8 cellular contexts compared by ENCODE assay signal in genomic region chr19:16371540-16371986, GRCh38. TPM values are rescaled to one million over a fixed set of nuclear protein-coding genes. Genes with fewer than 3 reads are reported as not detected.
DNase-seq lines count a peak whose midpoint lies in the region; ATAC-seq and TF ChIP-seq lines count a peak whose summit lies in the region.

No MANE protein-coding gene starts in this region.

- peak overlapping the region; percentile 95 for H3K27ac ChIP-seq in CD8-positive, alpha-beta T cell (ENCODE audit: low read depth, low read length)
- H3K27ac ChIP-seq in mucosa of rectum (ENCODE audit: low read depth in 2 of 2, low read length in 2 of 2): peak overlapping the region; percentile 71 to 79
- peak overlapping the region; percentile 63 for H3K27ac ChIP-seq in upper lobe of right lung

- H3K36me3 Mint-ChIP-seq in CD8-positive, alpha-beta T cell: peaks cover 17% of the 10 kb centered on the region
- peaks cover 16% of the 10 kb centered on the region for H3K36me3 Mint-ChIP-seq in progenitor cell of endocrine pancreas (ENCODE audit: insufficient read depth)

- TF ChIP-seq POLR2A in NB4 (IDR thresholded peaks at IDR 0.05; ENCODE audit: extremely low read depth, insufficient read length): no peak

- no peak overlapping the region for H3K27ac Mint-ChIP-seq in CD8-positive, alpha-beta T cell
- H3K27ac Mint-ChIP-seq in progenitor cell of endocrine pancreas: no peak overlapping the region

- no peaks in the 10 kb centered on the region for H3K36me3 ChIP-seq in CD8-positive, alpha-beta T cell (ENCODE audit: insufficient read depth, low read length)
- H3K36me3 ChIP-seq in mucosa of rectum (ENCODE audit: control insufficient read depth in 2 of 2, insufficient read depth in 2 of 2, low read length in 2 of 2): peaks cover 14 to 24% of the 10 kb centered on the region in 2 donors
- peaks cover 22% of the 10 kb centered on the region for H3K36me3 ChIP-seq in upper lobe of right lung
- peaks cover 42% of the 10 kb centered on the region for H3K36me3 ChIP-seq in MG63

- H3K27me3 ChIP-seq in CD8-positive, alpha-beta T cell (ENCODE audit: insufficient read depth, low read length): no peaks in the 10 kb centered on the region
- H3K27me3 ChIP-seq in mucosa of rectum (ENCODE audit: control insufficient read depth in 2 of 2, insufficient read depth in 2 of 2, low read length in 2 of 2): peaks cover 0 to 5% of the 10 kb centered on the region in 2 donors
- no peaks in the 10 kb centered on the region for H3K27me3 ChIP-seq in upper lobe of right lung
- no peaks in the 10 kb centered on the region for H3K27me3 ChIP-seq in MG63

- H3K9me3 Mint-ChIP-seq in CD8-positive, alpha-beta T cell: no peaks in the 10 kb centered on the region
- no peaks in the 10 kb centered on the region for H3K9me3 Mint-ChIP-seq in progenitor cell of endocrine pancreas (ENCODE audit: low read depth)

- H3K4me1 Mint-ChIP-seq in CD8-positive, alpha-beta T cell (ENCODE audit: low read depth): peaks cover 68% of the 10 kb centered on the region
- H3K4me1 Mint-ChIP-seq in progenitor cell of endocrine pancreas (ENCODE audit: low read depth): peaks cover 20% of the 10 kb centered on the region

- peak; percentile 87 to 96 (median 90) for DNase-seq in CD8-positive, alpha-beta T cell
- DNase-seq in NB4 (ENCODE audit: low read depth) (peak; percentile 78), activated T-helper 1 cell treated with Interleukin-2 at 50 U/mL for 16 hours (ENCODE audit: low read depth) (peak; percentile 90), upper lobe of right lung (peak; percentile 84), MG63 (no peak), progenitor cell of endocrine pancreas (ENCODE audit: low spot score, unreplicated experiment) (no peak)

- ATAC-seq in CD8-positive, alpha-beta T cell: peak; percentile 41
- peak; percentile 61 for ATAC-seq in GM21528 (IDR thresholded peaks at IDR 0.05; ENCODE audit: low FRiP score, unreplicated experiment)
- peak; percentile 83 for ATAC-seq in upper lobe of right lung

- peak overlapping the region; percentile 44 for H3K4me3 ChIP-seq in CD8-positive, alpha-beta T cell (ENCODE audit: low read depth, low read length)
- H3K4me3 ChIP-seq in NB4 (ENCODE audit: low read depth, low read length): no peak overlapping the region
- peak overlapping the region in 1 of 2 donors; percentile 42 for H3K4me3 ChIP-seq in mucosa of rectum (ENCODE audit: low read length in 2 of 2)
- H3K4me3 ChIP-seq in upper lobe of right lung: no peak overlapping the region
- no peak overlapping the region for H3K4me3 ChIP-seq in MG63

- no peak overlapping the region for H3K4me3 Mint-ChIP-seq in CD8-positive, alpha-beta T cell
- H3K4me3 Mint-ChIP-seq in progenitor cell of endocrine pancreas (ENCODE audit: low read depth): no peak overlapping the region

- no peaks in the 10 kb centered on the region for H3K9me3 ChIP-seq in CD8-positive, alpha-beta T cell (ENCODE audit: low read length)
- H3K9me3 ChIP-seq in mucosa of rectum (ENCODE audit: control insufficient read depth in 2 of 2, low read length in 2 of 2): no peaks in the 10 kb centered on the region
- no peaks in the 10 kb centered on the region for H3K9me3 ChIP-seq in upper lobe of right lung
- no peaks in the 10 kb centered on the region for H3K9me3 ChIP-seq in MG63

- no peaks in the 10 kb centered on the region for H3K27me3 Mint-ChIP-seq in CD8-positive, alpha-beta T cell (ENCODE audit: low read depth)
- H3K27me3 Mint-ChIP-seq in progenitor cell of endocrine pancreas: no peaks in the 10 kb centered on the region

- no peak for TF ChIP-seq CTCF in CD8-positive, alpha-beta T cell (IDR thresholded peaks at IDR 0.05)
- TF ChIP-seq CTCF in NB4 (IDR thresholded peaks at IDR 0.05; ENCODE audit: low read depth, low read length): no peak
- TF ChIP-seq CTCF in upper lobe of right lung (IDR thresholded peaks at IDR 0.05): no peak
- no peak for TF ChIP-seq CTCF in progenitor cell of endocrine pancreas (IDR thresholded peaks at IDR 0.05; ENCODE audit: unreplicated experiment)

- intact Hi-C loops in CD8-positive, alpha-beta T cell (cut with DNase I, micrococcal nuclease): loop anchor here (1.0 to 2.0 kb wide), 5 partner anchors 11 to 535 kb away; partner anchors contain the start of gene FAM32A (in 1 of the 2)
- intact Hi-C loops in upper lobe of right lung (cut with DNase I): no loop called here

- CTCF ChIA-PET in CD8-positive, alpha-beta T cell (lab: Charles Lee): interaction anchor here (0.9 to 14.2 kb wide), 7 partner anchors 10 to 153 kb away, joined by 3 to 200 read pairs (median 3); partner anchors contain the start of gene KLF2

- POLR2A ChIA-PET in CD8-positive, alpha-beta T cell (lab: Charles Lee): interaction anchor here (0.6 to 30.7 kb wide), 22 partner anchors 10 to 1458 kb away, joined by 3 to 2627 read pairs (median 5); partner anchors contain the start of genes FAM32A and KLF2

- peaks cover 95% of the 10 kb centered on the region for H3K4me1 ChIP-seq in CD8-positive, alpha-beta T cell (ENCODE audit: insufficient read depth, low read length)
- peaks cover 21 to 33% of the 10 kb centered on the region in 2 donors for H3K4me1 ChIP-seq in mucosa of rectum (ENCODE audit: control insufficient read depth in 2 of 2, insufficient read depth in 2 of 2, low read length in 2 of 2)
- H3K4me1 ChIP-seq in upper lobe of right lung: peaks cover 50% of the 10 kb centered on the region

- peak overlapping the region in 1 of 2 donors; percentile 46 for H3K9ac ChIP-seq in mucosa of rectum (ENCODE audit: low read depth in 1 of 2, low read length in 2 of 2)

RNA-seq across cellular contexts. Expression of gene KLF2, which starts 46.9 kb away (rescaled TPM):
- 100 to 1,000 TPM; 817 to 847 TPM for total RNA-seq in CD8-positive, alpha-beta T cell
- total RNA-seq in upper lobe of right lung (198 TPM), progenitor cell of endocrine pancreas (2.7 TPM in 2 replicates)
- 4.4 and 6.3 TPM in 2 replicates for total RNA-seq in MG63 (2014; rRNA removed; shearing (Covaris generic); ENCODE audit: low replicate concordance)

Comparison
In these comparisons a context has a peak if more than half of its experiments do, and no peak if none do; other contexts are left out.
1. DNase-seq: peak in CD8-positive, alpha-beta T cell (7 of 7), NB4 (single experiment), activated T-helper 1 cell treated with Interleukin-2 at 50 U/mL for 16 hours (single experiment) and upper lobe of right lung (single experiment); none in MG63 (single experiment) and progenitor cell of endocrine pancreas (single experiment).
2. RNA of gene KLF2, which starts 46.9 kb away (total RNA-seq): 817 to 847 TPM in CD8-positive, alpha-beta T cell and 198 TPM in upper lobe of right lung (single experiment); 4.4 to 6.3 TPM in MG63 and 2.7 TPM in progenitor cell of endocrine pancreas; every median in the first group is over 10 times any median in the second.
3. Peak in every context shown above with its lines, with median percentiles within 50 percentile points of each other: ATAC-seq and H3K27ac ChIP-seq.